Comparison of ENCODE assay signal across 9 cellular contexts in genomic region chr15:67783303-67783702, GRCh38. TPM values are rescaled to one million over a fixed set of nuclear protein-coding genes. Genes with fewer than 3 reads are reported as not detected.
DNase-seq lines count a peak whose midpoint lies in the region; ATAC-seq and TF ChIP-seq lines count a peak whose summit lies in the region.
"Had no signal": no experiment of that assay in that cellular context is flagged by ENCODE, and none has a peak within 500 bp of the region (broad histone marks: within the 10 kb centered on the region; RNA-seq: fewer than 3 reads in every experiment).

No MANE protein-coding gene starts in this region.

- peaks cover 13% of the 10 kb centered on the region for H3K36me3 Mint-ChIP-seq in memory B cell
- peaks cover 4% of the 10 kb centered on the region for H3K36me3 Mint-ChIP-seq in mesothelial cell of epicardium

- H3K27ac Mint-ChIP-seq in memory B cell (peak overlapping the region; percentile 88), mesothelial cell of epicardium (no peak overlapping the region)

- no peak for TF ChIP-seq POLR2A in erythroblast (IDR thresholded peaks at IDR 0.05; ENCODE audit: low read length)

- TF ChIP-seq CTCF in VCaP (conservative IDR thresholded peaks at IDR 0.05) (peak; percentile 87), mesothelial cell of epicardium (IDR thresholded peaks at IDR 0.05; ENCODE audit: unreplicated experiment) (no peak)

- H3K4me1 Mint-ChIP-seq in memory B cell: peaks cover 27% of the 10 kb centered on the region
- peaks cover 2% of the 10 kb centered on the region for H3K4me1 Mint-ChIP-seq in mesothelial cell of epicardium

- H3K4me3 Mint-ChIP-seq in memory B cell (peak overlapping the region; percentile 37), mesothelial cell of epicardium (no peak overlapping the region)

- no peaks in the 10 kb centered on the region for H3K9me3 Mint-ChIP-seq in memory B cell
- no peaks in the 10 kb centered on the region for H3K9me3 Mint-ChIP-seq in mesothelial cell of epicardium

- ATAC-seq in GM19035 (IDR thresholded peaks at IDR 0.05; ENCODE audit: unreplicated experiment) (peak; percentile 47), HG03196 (IDR thresholded peaks at IDR 0.05; ENCODE audit: unreplicated experiment) (peak; percentile 54), memory B cell (ENCODE audit: low read depth) (peak; percentile 62)

- peak; percentile 54 to 71 for DNase-seq in memory B cell (ENCODE audit: low spot score in 2 of 2)
- DNase-seq in putamen (ENCODE audit: low spot score): no peak
- no peak for DNase-seq in HuH-7.5 (ENCODE audit: low spot score)
- no peak for DNase-seq in mesothelial cell of epicardium (ENCODE audit: low spot score in 2 of 2, unreplicated experiment in 2 of 2)
- DNase-seq in erythroblast (lab: John Stamatoyannopoulos, UW): no peak

- peak overlapping the region; percentile 90 for H3K27ac ChIP-seq in VCaP

- H3K27me3 Mint-ChIP-seq in memory B cell (no peaks in the 10 kb centered on the region), mesothelial cell of epicardium (ENCODE audit: low read depth) (peaks cover 5% of the 10 kb centered on the region)

RNA-seq across cellular contexts. Expression of gene SKOR1, which starts 42.0 kb away (rescaled TPM):
- total RNA-seq in mesothelial cell of epicardium: 0.89 to 1.1 TPM (median 1.1 TPM) in 3 replicates

RNA-seq across cellular contexts. Expression of gene RNU6-1, which starts 56.5 kb away (rescaled TPM):
- not detected in 3 replicates for total RNA-seq in mesothelial cell of epicardium
- total RNA-seq: fibroblast of lung had no signal

Comparison
In these comparisons a context has a peak if more than half of its experiments do, and no peak if none do; other contexts are left out.
1. DNase-seq: peak in memory B cell (2 of 2); none in putamen (single experiment), HuH-7.5 (single experiment), mesothelial cell of epicardium (0 of 2) and erythroblast (0 of 2).
2. Peak in every context shown above with its lines, with median percentiles within 50 percentile points of each other: ATAC-seq.